Comparison of ENCODE assay signal across 7 cellular contexts in the genomic region with DNA sequence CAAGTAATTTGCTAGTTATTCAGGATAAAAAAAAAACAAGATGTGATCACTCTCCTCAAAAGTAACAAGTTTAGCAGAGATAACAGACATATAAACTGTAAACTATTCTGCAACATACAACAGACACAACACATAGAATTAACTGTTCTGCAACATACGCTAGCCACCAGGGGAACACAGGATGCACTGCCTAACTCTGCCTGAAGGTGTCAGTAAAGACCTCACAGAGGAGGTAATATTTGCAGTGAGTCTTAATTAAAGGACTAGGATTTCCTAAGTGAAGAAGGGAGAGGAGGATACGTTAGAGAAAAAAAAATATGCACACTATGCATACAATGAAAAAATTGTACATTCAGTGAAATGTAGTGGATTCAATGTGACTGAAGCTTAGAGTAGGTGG.
DNase-seq lines count a peak whose midpoint lies in the region; ATAC-seq and TF ChIP-seq lines count a peak whose summit lies in the region.
"Not testable (repeated sequence)": the region's sequence is repeated elsewhere in the genome, so short reads cannot be mapped to it uniquely, and the experiment has no call there.

No MANE protein-coding gene starts in this region.

- POLR2A ChIA-PET in OCI-LY7 (lab: Charles Lee), result not testable (repeated sequence)

- CTCF ChIA-PET in OCI-LY7 (lab: Charles Lee; ENCODE audit: unreplicated experiment), result not testable (repeated sequence)

- H3K4me2 ChIP-seq in OCI-LY7 (ENCODE audit: low read length), result not testable (repeated sequence)

- not testable (repeated sequence) for H3K27ac ChIP-seq in OCI-LY7 (ENCODE audit: low read depth, low read length, poor library complexity, severe bottlenecking); right lobe of liver

- H3K9me2 ChIP-seq in OCI-LY7 (ENCODE audit: insufficient read depth, low read length), result not testable (repeated sequence)

- H3K4me1 Mint-ChIP-seq in chondrocyte (ENCODE audit: low read depth), result not testable (repeated sequence)

- H2AFZ ChIP-seq in OCI-LY7 (ENCODE audit: low read length), result not testable (repeated sequence)

- not testable (repeated sequence) for H3K9me3 Mint-ChIP-seq in chondrocyte (ENCODE audit: low read depth)

- TF ChIP-seq POLR2A in right lobe of liver (IDR thresholded peaks at IDR 0.05), result not testable (repeated sequence)

- TF ChIP-seq CTCF in OCI-LY7 (conservative IDR thresholded peaks at IDR 0.05; ENCODE audit: low read length), result peak; percentile 43; the same call in 1 of the 2 replicates
- peak; percentile 71 for TF ChIP-seq CTCF in chondrocyte (IDR thresholded peaks at IDR 0.05)
- peak in 3 of 4 donors; percentile 44 to 53 (median 53) for TF ChIP-seq CTCF in right lobe of liver (IDR thresholded peaks at IDR 0.05)

- not testable (repeated sequence) for H3K36me3 Mint-ChIP-seq in chondrocyte (ENCODE audit: low read depth)

- not testable (repeated sequence) for DNase-seq in OCI-LY7 (ENCODE audit: low spot score); chondrocyte (ENCODE audit: low spot score)
- peak; percentile 81 for DNase-seq in activated CD8-positive, alpha-beta memory T cell treated with anti-CD3 and anti-CD28 coated beads, Interleukin-2, amount 50 U/mL, for 48 hours
- DNase-seq in right lobe of liver, result peak in 2 of 3 donors; percentile 27 to 65
- peak; percentile 80 to 93 for DNase-seq in stimulated activated CD4-positive, alpha-beta T cell treated with anti-CD3 and anti-CD28 coated beads, Interleukin-2, amount 100 ng/mL, for 24 hours

- H3K4me3 Mint-ChIP-seq in chondrocyte (ENCODE audit: unreplicated experiment), result not testable (repeated sequence)

- not testable (repeated sequence) for H3K79me2 ChIP-seq in OCI-LY7 (ENCODE audit: insufficient read depth, low read depth, low read length)

- intact Hi-C loops in OCI-LY7 (cut with micrococcal nuclease; ENCODE audit: unreplicated experiment); right lobe of liver (cut with DNase I): not testable (repeated sequence)

- not testable (repeated sequence) for H3K36me3 ChIP-seq in OCI-LY7 (ENCODE audit: insufficient read depth, low read length); right lobe of liver

- 3% methylated on average over 2 of the region's 2 CpGs for WGBS in right lobe of liver (ENCODE audit: insufficient coverage, low coverage, low lambda C conversion rate, missing lambda C conversion rate)

- not testable (repeated sequence) for H3K27ac Mint-ChIP-seq in chondrocyte (ENCODE audit: unreplicated experiment)

- not testable (repeated sequence) for H3K9me3 ChIP-seq in OCI-LY7 (ENCODE audit: low read length); right lobe of liver

- H3K27me3 Mint-ChIP-seq in chondrocyte (ENCODE audit: low read depth), result not testable (repeated sequence)

- peak; percentile 81 for ATAC-seq in GM18861 (IDR thresholded peaks at IDR 0.05; ENCODE audit: unreplicated experiment)
- peak; percentile 93 for ATAC-seq in HG02870 (IDR thresholded peaks at IDR 0.05; ENCODE audit: unreplicated experiment)
- ATAC-seq in right lobe of liver, result peak; percentile 63 to 88 (median 80)

- not testable (repeated sequence) for H3K4me1 ChIP-seq in OCI-LY7 (ENCODE audit: insufficient read depth, low read length, poor library complexity, severe bottlenecking); right lobe of liver

- not testable (repeated sequence) for H3K27me3 ChIP-seq in right lobe of liver

- H4K20me1 ChIP-seq in OCI-LY7 (ENCODE audit: insufficient read depth, low read length), result not testable (repeated sequence)

- H3K4me3 ChIP-seq in OCI-LY7 (ENCODE audit: low read depth, low read length, poor library complexity, severe bottlenecking); right lobe of liver: not testable (repeated sequence)

- not testable (repeated sequence) for BruUV-seq in OCI-LY7 (replicated peaks; lab: Mats Ljungman, UMichigan)
